Comparison of ENCODE assay signal across 1 cellular context in genomic region chr3:171810278-171811058, GRCh38.
A peak's percentile ranks its signal among the peaks of the same experiment; 100 is the strongest.
TF ChIP-seq lines count a peak whose summit lies in the region.

PLD1 (minus strand) TSS chr3:171810483; CDS start chr3:171738051, 72,432 bp downstream.

TF ChIP-seq in HepG2, 621 proteins besides CTCF, POLR2A, EP300 and RAD21 (continued from another document and continues in another):
- TF ChIP-seq ZMYM4 (CRISPR knock-in tag; IDR thresholded peaks at IDR 0.05) (peak; percentile 67), ZBTB1 (CRISPR knock-in tag; IDR thresholded peaks at IDR 0.05; ENCODE audit: borderline replicate concordance) (no peak), ZNF17 (CRISPR knock-in tag; IDR thresholded peaks at IDR 0.05) (no peak), ARID5B (CRISPR knock-in tag; IDR thresholded peaks at IDR 0.05) (peak; percentile 80), CREB3 (CRISPR knock-in tag; IDR thresholded peaks at IDR 0.05) (no peak), ZNF230 (CRISPR knock-in tag; IDR thresholded peaks at IDR 0.05) (no peak; the same call in none of the 2 replicates), SCMH1 (CRISPR knock-in tag; IDR thresholded peaks at IDR 0.05; ENCODE audit: borderline replicate concordance) (no peak), ZFP36L1 (CRISPR knock-in tag; IDR thresholded peaks at IDR 0.05) (no peak), MED8 (CRISPR knock-in tag; IDR thresholded peaks at IDR 0.05; ENCODE audit: insufficient replicate concordance) (no peak), CENPBD1 (CRISPR knock-in tag; IDR thresholded peaks at IDR 0.05; ENCODE audit: borderline replicate concordance, low read depth) (no peak; the same call in 1 of the 2 replicates), NR0B2 (CRISPR knock-in tag; IDR thresholded peaks at IDR 0.05) (no peak), ARNT (IDR thresholded peaks at IDR 0.05) (no peak), HOXA9 (CRISPR knock-in tag; IDR thresholded peaks at IDR 0.05; ENCODE audit: borderline replicate concordance) (no peak), FOXO1 (CRISPR knock-in tag; IDR thresholded peaks at IDR 0.05) (peak; percentile 18; the same call in 1 of the 2 replicates), ATF7 (IDR thresholded peaks at IDR 0.05) (no peak), ATF7 (CRISPR knock-in tag; IDR thresholded peaks at IDR 0.05) (0 out of 2 replicates have a peak, but pooled peaks have one; percentile 17), ZUFSP (CRISPR knock-in tag; IDR thresholded peaks at IDR 0.05; ENCODE audit: borderline replicate concordance) (no peak), ZNF800 (CRISPR knock-in tag; IDR thresholded peaks at IDR 0.05) (no peak), TBL1XR1 (IDR thresholded peaks at IDR 0.05; ENCODE audit: borderline replicate concordance, low read length, partially characterized antibody) (no peak), KDM6A (CRISPR knock-in tag; IDR thresholded peaks at IDR 0.05; ENCODE audit: low read depth) (no peak), GPBP1L1 (CRISPR knock-in tag; IDR thresholded peaks at IDR 0.05) (no peak), DZIP1 (CRISPR knock-in tag; IDR thresholded peaks at IDR 0.05) (no peak; the same call in 1 of the 2 replicates), ZC3H13 (CRISPR knock-in tag; IDR thresholded peaks at IDR 0.05) (0 out of 2 replicates have a peak, but pooled peaks have one; percentile 26), NONO (IDR thresholded peaks at IDR 0.05) (no peak), NONO (CRISPR knock-in tag; conservative IDR thresholded peaks at IDR 0.05) (peak; percentile 44; the same call in 1 of the 2 replicates), DMAP1 (CRISPR knock-in tag; IDR thresholded peaks at IDR 0.05) (peak; percentile 11; the same call in 1 of the 2 replicates), THAP7 (CRISPR knock-in tag; IDR thresholded peaks at IDR 0.05) (peak; percentile 59), HNF1B (CRISPR knock-in tag; IDR thresholded peaks at IDR 0.05) (no peak), TEF (CRISPR knock-in tag; IDR thresholded peaks at IDR 0.05) (peak; percentile 52; the same call in 1 of the 2 replicates), SIX4 (CRISPR knock-in tag; IDR thresholded peaks at IDR 0.05) (peak; percentile 31; the same call in 1 of the 2 replicates), ATM (IDR thresholded peaks at IDR 0.05; ENCODE audit: borderline replicate concordance) (no peak), RARG (CRISPR knock-in tag; IDR thresholded peaks at IDR 0.05; ENCODE audit: low read depth) (no peak), ZNF414 (CRISPR knock-in tag; IDR thresholded peaks at IDR 0.05) (no peak; the same call in 1 of the 2 replicates), CEBPZ (IDR thresholded peaks at IDR 0.05; ENCODE audit: low read length) (no peak), ZNF441 (CRISPR knock-in tag; IDR thresholded peaks at IDR 0.05; ENCODE audit: borderline replicate concordance) (peak; percentile 76), ZSCAN9 (CRISPR knock-in tag; IDR thresholded peaks at IDR 0.05; ENCODE audit: borderline replicate concordance) (no peak), PAF1 (CRISPR knock-in tag; IDR thresholded peaks at IDR 0.05) (no peak)
